Comparison of ENCODE assay signal across 33 cellular contexts in the genomic region with DNA sequence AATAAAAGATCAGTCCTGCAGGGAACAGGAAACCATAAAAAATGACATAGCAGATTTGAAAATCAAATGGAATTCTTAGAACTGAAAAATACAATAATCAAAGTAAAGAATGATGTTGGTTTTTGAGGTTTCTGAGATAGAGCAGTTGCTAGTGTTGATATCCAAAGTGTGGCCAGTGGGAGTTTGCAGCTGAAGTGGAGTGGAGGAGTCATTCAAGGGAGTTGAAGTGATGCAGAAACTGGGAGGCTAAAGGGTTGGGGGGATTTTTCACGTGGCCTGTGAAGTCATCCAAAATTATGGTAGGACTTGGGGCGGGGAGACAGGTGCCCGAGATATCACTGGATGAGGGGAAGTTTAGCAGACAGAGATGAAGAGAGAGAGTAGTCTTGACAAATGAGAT.
"Had no signal": no experiment of that assay in that cellular context is flagged by ENCODE, and none has a peak within 500 bp of the region (broad histone marks: within the 10 kb centered on the region; RNA-seq: fewer than 3 reads in every experiment).

No MANE protein-coding gene starts in this region.

- H3K9me3 ChIP-seq: breast epithelium, colonic mucosa, esophagus squamous epithelium, gastroesophageal sphincter had no signal

- H3K4me1 ChIP-seq: breast epithelium, colonic mucosa had no signal

- H3K27me3 Mint-ChIP-seq: T-helper 17 cell had no signal

- H3K4me3 ChIP-seq: breast epithelium, cardiac muscle cell, colonic mucosa, esophagus squamous epithelium, gastroesophageal sphincter had no signal

- H3K4me3 Mint-ChIP-seq: activated B cell treated with CpG ODN at 0.5 μM for 24 hours; activated CD8-positive, alpha-beta T cell treated with anti-CD3 and anti-CD28 coated beads, Interleukin-2, amount 10 ng/mL, durations not matched to agents 7 days and 5 days; activated naive CD8-positive, alpha-beta T cell; activated T-helper 1 cell treated with anti-CD3 and anti-CD28 coated beads, Interleukin-12 subunit alpha, Interleukin-12 subunit beta, Interleukin-2, Interleukin-4 antibody, amounts not matched to agents 30 ng/mL and 10 ng/mL and 1 ng/mL, durations not matched to agents 14 hours and 24 hours and 36 hours; brain; T-helper 17 cell; T-helper 2 cell treated with Interferon-gamma antibody and Interleukin-4, amounts not matched to agents 5 μg/mL and 100 μg/mL, for 36 hours had no signal

- H3K36me3 Mint-ChIP-seq: brain had no signal

- FAIRE-seq: endometrium, endothelial cell of umbilical vein had no signal

- H3K36me3 ChIP-seq: breast epithelium, cardiac muscle cell, colonic mucosa, esophagus squamous epithelium, gastroesophageal sphincter, WERI-Rb-1 had no signal

- H3K4me1 Mint-ChIP-seq: activated B cell treated with CpG ODN at 0.5 μM for 24 hours, brain, T-helper 17 cell had no signal

- H3K27ac ChIP-seq: breast epithelium, cardiac muscle cell, colonic mucosa, epithelial cell of prostate, esophagus squamous epithelium, gastroesophageal sphincter, WERI-Rb-1 had no signal

- DNase-seq: activated B cell treated with CpG ODN at 0.5 μM for 24 hours; activated CD4-positive, alpha-beta T cell treated with anti-CD3 and anti-CD28 coated beads for 48 hours; activated CD4-positive, alpha-beta T cell treated with anti-CD3 and anti-CD28 coated beads, Interleukin-2, amount 50 U/mL, for 1 hour; activated CD4-positive, alpha-beta T cell treated with anti-CD3 and anti-CD28 coated beads, Interleukin-2, amount 50 U/mL, for 48 hours; activated CD8-positive, alpha-beta T cell treated with anti-CD3 and anti-CD28 coated beads, Interleukin-2, amount 10 ng/mL, durations not matched to agents 7 days and 5 days; activated gamma-delta T cell treated with Interleukin-2 at 50 U/mL for 16 hours; activated naive CD4-positive, alpha-beta T cell treated with anti-CD3 and anti-CD28 coated beads, Interleukin-2, amount 50 U/mL, for 16 hours; activated naive CD4-positive, alpha-beta T cell treated with Interleukin-2 at 50 U/mL for 16 hours; activated T-cell treated with anti-CD3 and anti-CD28 coated beads, Interleukin-2, amount 50 U/mL, for 48 hours; amygdala; aorta; central memory CD4-positive, alpha-beta T cell; cerebellar nuclear complex; colonic mucosa; effector CD8-positive, alpha-beta T cell; esophagus squamous epithelium; foreskin melanocyte; T-helper 1 cell; T-helper 17 cell; T1000; WERI-Rb-1 had no signal

- H3K27me3 ChIP-seq: breast epithelium, cardiac muscle cell, colonic mucosa, esophagus squamous epithelium, gastroesophageal sphincter had no signal

- H3K9me3 Mint-ChIP-seq: activated B cell treated with CpG ODN at 0.5 μM for 24 hours; activated T-helper 1 cell treated with anti-CD3 and anti-CD28 coated beads, Interleukin-12 subunit alpha, Interleukin-12 subunit beta, Interleukin-2, Interleukin-4 antibody, amounts not matched to agents 30 ng/mL and 10 ng/mL and 1 ng/mL, durations not matched to agents 14 hours and 24 hours and 36 hours; activated T-helper 2 cell treated with anti-CD3 and anti-CD28 coated beads, Interferon-gamma antibody, Interleukin-2, Interleukin-4, amounts not matched to agents 10 μg/mL and 5 μg/mL and 100 μg/mL, durations not matched to agents 14 hours and 24 hours and 36 hours; T-helper 2 cell treated with Interferon-gamma antibody and Interleukin-4, amounts not matched to agents 5 μg/mL and 100 μg/mL, for 36 hours had no signal

- H3K27ac Mint-ChIP-seq: activated B cell treated with CpG ODN at 0.5 μM for 24 hours; activated CD8-positive, alpha-beta T cell treated with anti-CD3 and anti-CD28 coated beads, Interleukin-2, amount 10 ng/mL, durations not matched to agents 7 days and 5 days; activated naive CD8-positive, alpha-beta T cell; activated T-helper 1 cell treated with anti-CD3 and anti-CD28 coated beads, Interleukin-12 subunit alpha, Interleukin-12 subunit beta, Interleukin-2, Interleukin-4 antibody, amounts not matched to agents 30 ng/mL and 10 ng/mL and 1 ng/mL, durations not matched to agents 14 hours and 24 hours and 36 hours; activated T-helper 2 cell treated with anti-CD3 and anti-CD28 coated beads, Interferon-gamma antibody, Interleukin-2, Interleukin-4, amounts not matched to agents 10 μg/mL and 5 μg/mL and 100 μg/mL, durations not matched to agents 14 hours and 24 hours and 36 hours; brain; T-helper 17 cell; T-helper 2 cell treated with Interferon-gamma antibody and Interleukin-4, amounts not matched to agents 5 μg/mL and 100 μg/mL, for 36 hours had no signal

- ATAC-seq: activated CD4-positive, CD25-positive, alpha-beta regulatory T cell treated with anti-CD3 and anti-CD28 coated beads, Interleukin-2, amount 50 U/mL, for 24 hours; activated CD8-positive, alpha-beta T cell treated with anti-CD3 and anti-CD28 coated beads, Interleukin-2, amount 10 ng/mL, durations not matched to agents 7 days and 5 days; gastroesophageal sphincter; T-helper 17 cell had no signal
